Comparison of ENCODE assay signal across 10 cellular contexts in genomic region chr6:117919775-117920492, GRCh38. TPM values are rescaled to one million over a fixed set of nuclear protein-coding genes. Genes with fewer than 3 reads are reported as not detected.
DNase-seq lines count a peak whose midpoint lies in the region; TF ChIP-seq lines count a peak whose summit lies in the region.
"Had no signal": no experiment of that assay in that cellular context is flagged by ENCODE, and none has a peak within 500 bp of the region (broad histone marks: within the 10 kb centered on the region; RNA-seq: fewer than 3 reads in every experiment).

No MANE protein-coding gene starts in this region.

- H3K4me1 ChIP-seq in ovary (ENCODE audit: insufficient read depth), result peaks cover 2% of the 10 kb centered on the region
- H3K4me1 ChIP-seq: SJSA1 had no signal

- no peak for TF ChIP-seq EP300 in ovary (IDR thresholded peaks at IDR 0.05)

- TF ChIP-seq POLR2A in ovary (IDR thresholded peaks at IDR 0.05), result no peak

- DNase-seq in DMS53 (lab: John Stamatoyannopoulos, UW) (peak; percentile 61), NOMO-1 (lab: John Stamatoyannopoulos, UW; ENCODE audit: unreplicated experiment in 2 of 2) (peak; percentile 39 to 47), head of caudate nucleus (peak; percentile 26 to 83 (median 52)), ovary (peak in 2 of 5 donors; percentile 9 to 40), SW 1271 (lab: John Stamatoyannopoulos, UW) (no peak), HK-2 (ENCODE audit: unreplicated experiment) (no peak), NCI-H2196 (lab: John Stamatoyannopoulos, UW; ENCODE audit: unreplicated experiment) (no peak), DMS153 treated with DMSO at 0.1 percent for 48 hours (lab: John Stamatoyannopoulos, UW; ENCODE audit: unreplicated experiment) (no peak)
- DNase-seq: GDM1 had no signal

- 1 to 2% (median 2%) methylated on average over 35 to 37 of the region's 37 CpGs for WGBS in ovary, 3 donors

- no peaks in the 10 kb centered on the region for H3K27me3 ChIP-seq in ovary

- no peaks in the 10 kb centered on the region for H3K36me3 ChIP-seq in ovary
- H3K36me3 ChIP-seq: SJSA1 had no signal

- no peaks in the 10 kb centered on the region for H3K9me3 ChIP-seq in ovary
- H3K9me3 ChIP-seq: SJSA1 had no signal

- intact Hi-C loops in head of caudate nucleus (cut with DNase I), result no loop called here
- intact Hi-C loops in ovary (cut with DNase I), result no loop called here

- no peak overlapping the region for H3K27ac ChIP-seq in ovary
- H3K27ac ChIP-seq: SJSA1 had no signal

- H3K4me3 ChIP-seq in ovary, result peak overlapping the region; percentile 19
- H3K4me3 ChIP-seq: SJSA1 had no signal

- no peak for TF ChIP-seq CTCF in ovary (IDR thresholded peaks at IDR 0.05)

RNA-seq across cellular contexts. Expression of gene SLC35F1, which starts 12.9 kb away (rescaled TPM):
- total RNA-seq in ovary, result under 1 TPM in 6 of 7 donors, not detected in 1; 0.08 to 0.51 (median 0.24) TPM
- 1 to 10 TPM in 1 of 2 donors, under 1 TPM in 1; 0.10 to 2.5 TPM for polyA plus RNA-seq in ovary

Comparison
In these comparisons a context has a peak if more than half of its experiments do, and no peak if none do; other contexts are left out.
1. DNase-seq: peak in DMS53 (single experiment), NOMO-1 (2 of 2) and head of caudate nucleus (42 of 42); none in SW 1271 (0 of 2), HK-2 (single experiment), NCI-H2196 (single experiment) and DMS153 treated with DMSO at 0.1 percent for 48 hours (single experiment).